In genomic region chr5:139574641-139575312, GRCh38 we compare ENCODE assay signal across 8 cellular contexts. TPM values are rescaled to one million over a fixed set of nuclear protein-coding genes. Genes with fewer than 3 reads are reported as not detected.
DNase-seq lines count a peak whose midpoint lies in the region; ATAC-seq, FAIRE-seq and TF ChIP-seq lines count a peak whose summit lies in the region.

No MANE protein-coding gene starts in this region.

- H3K4me3 ChIP-seq in A549: no peak overlapping the region

- peaks cover 29% of the 10 kb centered on the region; the same call in 2 of the 3 replicates for H3K4me1 ChIP-seq in A549

- peak; percentile 44 to 46 for DNase-seq in A549 (ENCODE audit: low read depth in 1 of 2, low spot score in 1 of 2)
- peak; percentile 3 for DNase-seq in GDM1 (lab: John Stamatoyannopoulos, UW)
- peak; percentile 32 for DNase-seq in NCI-H460 (ENCODE audit: extremely low read depth, low read depth)
- no peak for DNase-seq in central memory CD8-positive, alpha-beta T cell (ENCODE audit: low spot score in 2 of 2)
- DNase-seq in lung microvascular endothelial cell (ENCODE audit: low read depth in 2 of 2): peak; percentile 48 to 57
- DNase-seq in DMS153 (lab: John Stamatoyannopoulos, UW): no peak

- POLR2A ChIA-PET in A549 (lab: Yijun Ruan, JAX): interaction anchor here (2.8 kb wide), 1 partner anchor 13 kb away, joined by 18 read pairs; the partner anchor contains the start of gene UBE2D2

- no peak for TF ChIP-seq POLR2A in A549 (IDR thresholded peaks at IDR 0.05; ENCODE audit: low read length)

- H3K4me1 Mint-ChIP-seq in central memory CD8-positive, alpha-beta T cell: peaks cover 69% of the 10 kb centered on the region

- H3K4me2 ChIP-seq in A549: no peak overlapping the region

- CTCF ChIA-PET in A549 (lab: Yijun Ruan, JAX): interaction anchor here (0.6 to 3.3 kb wide), 28 partner anchors 10 to 1004 kb away, joined by 3 to 26 read pairs (median 4); no protein-coding TSS in a partner anchor

- peak; percentile 74 for TF ChIP-seq CTCF in A549 (IDR thresholded peaks at IDR 0.05)

- peak; percentile 56 for FAIRE-seq in A549 (lab: Jason Lieb, UNC)

- WGBS in A549 (ENCODE audit: missing lambda C conversion rate): 68% methylated on average over 4 of the region's 4 CpGs

- peak overlapping the region; percentile 65 for H3K27ac Mint-ChIP-seq in central memory CD8-positive, alpha-beta T cell (ENCODE audit: low read depth)

- H3K9me3 ChIP-seq in A549: no peaks in the 10 kb centered on the region

- H3K4me3 Mint-ChIP-seq in central memory CD8-positive, alpha-beta T cell: peak overlapping the region; percentile 47

- peak; percentile 80 to 89; a peak in 5 of 6 replicates for ATAC-seq in A549
- ATAC-seq in central memory CD8-positive, alpha-beta T cell (replicated peaks; ENCODE audit: extremely low read depth, poor library complexity, severe bottlenecking): peak; percentile 42
- no peak for ATAC-seq in GM18520 (IDR thresholded peaks at IDR 0.05; ENCODE audit: unreplicated experiment)
- no peak for ATAC-seq in GM19455 (IDR thresholded peaks at IDR 0.05; ENCODE audit: unreplicated experiment)

- H3K36me3 Mint-ChIP-seq in central memory CD8-positive, alpha-beta T cell (ENCODE audit: insufficient read depth): peaks cover 23% of the 10 kb centered on the region

- H3K9me3 Mint-ChIP-seq in central memory CD8-positive, alpha-beta T cell: no peaks in the 10 kb centered on the region

- H3K27me3 Mint-ChIP-seq in central memory CD8-positive, alpha-beta T cell: no peaks in the 10 kb centered on the region

- no peak overlapping the region for H3K27ac ChIP-seq in A549

- TF ChIP-seq RAD21 in A549 (conservative IDR thresholded peaks at IDR 0.05 in 1 of 2, IDR thresholded peaks at IDR 0.05 in 1 of 2): peak; percentile 64 to 71

- TF ChIP-seq EP300 in A549 (IDR thresholded peaks at IDR 0.05): no peak

TF ChIP-seq in A549, 52 proteins besides CTCF, POLR2A, EP300 and RAD21:
- TF ChIP-seq NR3C1 (IDR thresholded peaks at IDR 0.05) (no peak), SMC3 (IDR thresholded peaks at IDR 0.05) (peak; percentile 40; the same call in 2 of the 3 replicates)

RNA-seq across cellular contexts. Expression of gene UBE2D2, which starts 13.6 kb away (rescaled TPM):
- polyA plus RNA-seq in A549 (2011; rRNA removed) (74.8 and 92.9 TPM in 2 replicates), A549 (2017; fragmentation: RNase III; extraction: RNeasy Plus Mini Kit Qiagen cat#74134 plus additional on column Dnase treatment) (114 to 116 TPM (median 115 TPM) in 3 replicates)
- 29.7 and 31.5 TPM in 2 replicates for polyA plus RNA-seq in A549 (2012; cell fraction: cytosol; rRNA removed)
- polyA plus RNA-seq in A549 (2012; cell fraction: nucleus; rRNA removed): 15.0 and 21.9 TPM in 2 replicates
- 28.8 and 30.3 TPM in 2 replicates for polyA minus RNA-seq in A549 (2011; rRNA and poly(A)+ RNA removed)
- total RNA-seq in NCI-H460 (2014; rRNA removed; shearing (Covaris generic)): 126 and 143 TPM in 2 replicates
- 59.9 and 68.6 TPM in 2 replicates for polyA plus RNA-seq in NCI-H460 (2014; cell fraction: nucleus; rRNA removed)
- 56.0 and 58.7 TPM in 2 replicates for total RNA-seq in lung microvascular endothelial cell

Comparison
In these comparisons a context has a peak if more than half of its experiments do, and no peak if none do; other contexts are left out.
1. ATAC-seq: peak in A549 (2 of 2) and central memory CD8-positive, alpha-beta T cell (single experiment); none in GM18520 (single experiment) and GM19455 (single experiment).
2. DNase-seq: peak in A549 (2 of 2), GDM1 (single experiment), NCI-H460 (single experiment) and lung microvascular endothelial cell (2 of 2); none in central memory CD8-positive, alpha-beta T cell (0 of 2) and DMS153 (single experiment).